In genomic region chr2:197838036-197838435, GRCh38 we compare ENCODE assay signal across 8 cellular contexts. TPM values are rescaled to one million over a fixed set of nuclear protein-coding genes. Genes with fewer than 3 reads are reported as not detected.
DNase-seq lines count a peak whose midpoint lies in the region; ATAC-seq and TF ChIP-seq lines count a peak whose summit lies in the region.

No MANE protein-coding gene starts in this region.

- POLR2A ChIA-PET in A673 (lab: Charles Lee; ENCODE audit: low non-redundant PET): no interaction called here

- intact Hi-C loops in A673 (cut with micrococcal nuclease; ENCODE audit: unreplicated experiment): no loop called here

- H3K4me3 ChIP-seq in cardiac fibroblast (replicated peaks in 1 of 2; ENCODE audit: low read depth in 2 of 2, low read length in 2 of 2) (peak overlapping the region in 1 of 2 donors; percentile 29), A673 (ENCODE audit: low read depth, low read length, poor library complexity, severe bottlenecking) (no peak overlapping the region)

- H3K9me3 ChIP-seq in A673 (ENCODE audit: low read depth, low read length, poor library complexity, severe bottlenecking): no peaks in the 10 kb centered on the region

- ATAC-seq in GM21390 (IDR thresholded peaks at IDR 0.05; ENCODE audit: unreplicated experiment) (peak; percentile 100), HG03571 (IDR thresholded peaks at IDR 0.05; ENCODE audit: unreplicated experiment) (peak; percentile 91), omental fat pad (ENCODE audit: low FRiP score) (peak; percentile 82)

- TF ChIP-seq CTCF in GM10266 (IDR thresholded peaks at IDR 0.05; ENCODE audit: control insufficient read depth, insufficient read depth, low read depth, missing control alignments) (no peak), cardiac fibroblast (IDR thresholded peaks at IDR 0.05; ENCODE audit: low read depth, low read length) (no peak), omental fat pad (IDR thresholded peaks at IDR 0.05) (no peak), A673 (conservative IDR thresholded peaks at IDR 0.05; ENCODE audit: low read depth, low read length) (no peak)

- CTCF ChIA-PET in A673 (lab: Charles Lee): interaction anchor here (0.6 kb wide), 1 partner anchor 458 kb away, joined by 5 read pairs; no protein-coding TSS in a partner anchor

- no peaks in the 10 kb centered on the region for H3K4me1 ChIP-seq in A673 (ENCODE audit: insufficient read depth, low read length, poor library complexity, severe bottlenecking)

- DNase-seq in GM10266 (ENCODE audit: extremely low spot score): peak; percentile 58
- DNase-seq in cardiac fibroblast (ENCODE audit: low read depth in 2 of 2): peak; percentile 60 to 66
- DNase-seq in omental fat pad (ENCODE audit: low spot score): no peak
- no peak for DNase-seq in A673 (ENCODE audit: low spot score)
- DNase-seq in DMS79 treated with DMSO at 0.1 percent for 48 hours (lab: John Stamatoyannopoulos, UW): no peak
- DNase-seq in SW 1271 (lab: John Stamatoyannopoulos, UW): no peak

- no peaks in the 10 kb centered on the region for H3K36me3 ChIP-seq in A673 (ENCODE audit: insufficient read depth, low read length, poor library complexity, severe bottlenecking)

- BruUV-seq in A673 (replicated peaks; lab: Mats Ljungman, UMichigan): no TSS peak

- no peak overlapping the region for H3K27ac ChIP-seq in A673 (ENCODE audit: low read depth, low read length, poor library complexity, severe bottlenecking)

- H3K27me3 ChIP-seq in A673 (replicated peaks; ENCODE audit: insufficient read depth, low read depth, low read length, poor library complexity): no peaks in the 10 kb centered on the region

RNA-seq across cellular contexts. Expression of gene PLCL1, which starts 33.6 kb away (rescaled TPM):
- 10 to 100 TPM in 2 of 4 donors, 1 to 10 TPM in 2; 5.4 to 21.8 (median 10.2) TPM for total RNA-seq in omental fat pad
- total RNA-seq in A673 (2021): not detected in 2 replicates

RNA-seq across cellular contexts. Expression of gene BOLL, which starts 52.9 kb away (rescaled TPM):
- total RNA-seq in omental fat pad: not detected
- total RNA-seq in A673 (2021): not detected in 2 replicates

Comparison
In these comparisons a context has a peak if more than half of its experiments do, and no peak if none do; other contexts are left out.
1. DNase-seq: peak in GM10266 (single experiment) and cardiac fibroblast (2 of 2); none in omental fat pad (single experiment), A673 (single experiment), DMS79 treated with DMSO at 0.1 percent for 48 hours (single experiment) and SW 1271 (0 of 2).
2. Peak in every context shown above with its lines, with median percentiles within 50 percentile points of each other: ATAC-seq.